ENCODE assay signal across 3 cellular contexts in the genomic region with DNA sequence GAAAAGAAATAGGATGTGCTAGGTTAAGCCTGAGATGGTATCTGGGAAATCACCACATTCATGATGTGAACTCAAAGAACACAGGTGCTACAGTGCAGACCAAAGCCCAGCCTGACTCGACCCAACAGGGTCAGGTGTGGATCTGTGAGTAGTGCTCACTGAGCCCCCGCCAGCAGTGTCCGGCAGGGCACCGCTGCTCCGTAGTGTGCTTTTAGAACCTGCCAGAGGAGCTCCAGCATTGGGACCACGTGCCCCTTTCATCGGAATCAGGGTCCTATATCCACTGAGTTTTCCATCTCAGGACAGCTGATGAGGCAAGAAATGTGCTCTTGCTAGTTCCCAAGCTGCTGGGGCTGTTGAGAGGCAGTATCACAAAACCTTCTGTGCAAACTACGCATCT.
DNase-seq lines count a peak whose midpoint lies in the region; ATAC-seq lines count a peak whose summit lies in the region.
"Not testable (repeated sequence)": the region's sequence is repeated elsewhere in the genome, so short reads cannot be mapped to it uniquely, and the experiment has no call there.

No MANE protein-coding gene starts in this region.

- intact Hi-C loops in Right ventricle myocardium inferior (cut with DNase I); posterior vena cava (cut with DNase I): not testable (repeated sequence)

- ATAC-seq in Right ventricle myocardium inferior = not testable (repeated sequence)

- DNase-seq in Ammon's horn (ENCODE audit: low spot score) (peak; percentile 0), Right ventricle myocardium inferior (ENCODE audit: missing footprints) (peak; percentile 49), posterior vena cava (ENCODE audit: low spot score) (peak; percentile 69)

Comparison
In these comparisons a context has a peak if more than half of its experiments do, and no peak if none do; other contexts are left out.
1. DNase-seq: peak in every context shown above with its lines; median percentile 69 in posterior vena cava; 49 in Right ventricle myocardium inferior; 0 in Ammon's horn.